ENCODE assay signal across 27 cellular contexts in genomic region chr22:21921729-21922128, GRCh38. TPM values are rescaled to one million over a fixed set of nuclear protein-coding genes. Genes with fewer than 3 reads are reported as not detected.
DNase-seq lines count a peak whose midpoint lies in the region; ATAC-seq, FAIRE-seq and TF ChIP-seq lines count a peak whose summit lies in the region.
"Had no signal": no experiment of that assay in that cellular context is flagged by ENCODE, and none has a peak within 500 bp of the region (broad histone marks: within the 10 kb centered on the region; RNA-seq: fewer than 3 reads in every experiment).

No MANE protein-coding gene starts in this region.

- intact Hi-C loops in mammary epithelial cell (cut with micrococcal nuclease) (no loop called here), breast epithelium (cut with DNase I; ENCODE audit: low total_unique reads) (no loop called here), endothelial cell of umbilical vein (cut with micrococcal nuclease) (no loop called here)

- no peaks in the 10 kb centered on the region for H3K9me3 ChIP-seq in mammary epithelial cell (replicated peaks; ENCODE audit: insufficient read depth, low read length)
- H3K9me3 ChIP-seq in breast epithelium = no peaks in the 10 kb centered on the region
- H3K9me3 ChIP-seq in endothelial cell of umbilical vein (replicated peaks; ENCODE audit: control insufficient read depth, insufficient read depth, low read length) = no peaks in the 10 kb centered on the region
- no peaks in the 10 kb centered on the region for H3K9me3 ChIP-seq in osteoblast (ENCODE audit: low read depth, low read length)
- H3K9me3 ChIP-seq: SK-N-SH, thyroid gland, uterus had no signal

- CTCF ChIA-PET in mammary epithelial cell (lab: Charles Lee; ENCODE audit: low non-redundant PET) = no interaction called here
- CTCF ChIA-PET in endothelial cell of umbilical vein (lab: Charles Lee) = no interaction called here

- no peaks in the 10 kb centered on the region for H3K9me1 ChIP-seq in endothelial cell of umbilical vein (replicated peaks; ENCODE audit: control insufficient read depth, extremely low read depth, insufficient read depth, low read length)

- no peak overlapping the region for H3K4me2 ChIP-seq in mammary epithelial cell (ENCODE audit: insufficient read depth, low read depth, low read length)
- no peak overlapping the region for H3K4me2 ChIP-seq in endothelial cell of umbilical vein (ENCODE audit: insufficient read depth, low read length)
- H3K4me2 ChIP-seq in osteoblast (ENCODE audit: insufficient read depth, low read length) = no peak overlapping the region
- H3K4me2 ChIP-seq: SK-N-SH had no signal

- no peak for DNase-seq in mammary epithelial cell
- no peak for DNase-seq in breast epithelium (ENCODE audit: low spot score in 2 of 2)
- DNase-seq in NCI-H446 treated with DMSO at 0.1 percent for 48 hours (lab: John Stamatoyannopoulos, UW) = peak; percentile 60
- no peak for DNase-seq in endothelial cell of umbilical vein (ENCODE audit: low read depth, low spot score)
- DNase-seq in osteoblast (ENCODE audit: insufficient read length, low spot score, missing footprints) = peak; percentile 53
- DNase-seq in activated CD4-positive, alpha-beta T cell treated with anti-CD3 and anti-CD28 coated beads, Interleukin-2, amount 50 U/mL, for 48 hours = no peak
- DNase-seq in glutamatergic neuron = no peak
- DNase-seq: 8988T; activated CD4-positive, alpha-beta memory T cell treated with anti-CD3 and anti-CD28 coated beads for 36 hours; activated naive CD4-positive, alpha-beta T cell; activated naive CD8-positive, alpha-beta T cell treated with anti-CD3 and anti-CD28 coated beads, Interleukin-2, amount 50 U/mL, for 24 hours; CD4-positive, alpha-beta T cell; dorsolateral prefrontal cortex; KG1; midbrain; naive B cell; NCI-H1417 treated with DMSO at 0.1 percent for 48 hours; NCI-H2029 treated with DMSO at 0.1 percent for 48 hours; stimulated activated CD4-positive, alpha-beta T cell treated with anti-CD3 and anti-CD28 coated beads, Interleukin-4, amount 100 ng/mL, for 24 hours; T-helper 17 cell; thyroid gland; uterus had no signal

- TF ChIP-seq CTCF in mammary epithelial cell (conservative IDR thresholded peaks at IDR 0.05 in 1 of 2, IDR thresholded peaks at IDR 0.05 in 1 of 2; ENCODE audit: extremely low read depth in 1 of 2, insufficient read depth in 1 of 2, low read depth in 1 of 2, low read length in 2 of 2) (no peak), breast epithelium (IDR thresholded peaks at IDR 0.05) (no peak), endothelial cell of umbilical vein (IDR thresholded peaks at IDR 0.05; ENCODE audit: extremely low read depth in 1 of 2, insufficient read depth in 1 of 2, low read depth in 1 of 2, low read length in 2 of 2) (no peak), osteoblast (IDR thresholded peaks at IDR 0.05; ENCODE audit: extremely low read depth, low read depth, low read length) (no peak), glutamatergic neuron (IDR thresholded peaks at IDR 0.05; ENCODE audit: partially characterized antibody, unreplicated experiment) (no peak)

- no peaks in the 10 kb centered on the region for H3K36me3 Mint-ChIP-seq in glutamatergic neuron (ENCODE audit: unreplicated experiment)
- H3K36me3 Mint-ChIP-seq: activated CD4-positive, alpha-beta memory T cell treated with anti-CD3 and anti-CD28 coated beads for 36 hours; naive B cell had no signal

- ATAC-seq in HG03135 (IDR thresholded peaks at IDR 0.05; ENCODE audit: unreplicated experiment) = no peak
- ATAC-seq: activated naive CD8-positive, alpha-beta T cell treated with anti-CD3 and anti-CD28 coated beads, Interleukin-2, amount 50 U/mL, for 24 hours; Right ventricle myocardium inferior; T-helper 17 cell had no signal

- in situ Hi-C loops in mammary epithelial cell (cut with MboI; ENCODE audit: low sequenced_read_pairs in 2 of 2) = no loop called here

- H3K27me3 Mint-ChIP-seq in glutamatergic neuron (ENCODE audit: unreplicated experiment) = peaks cover 2% of the 10 kb centered on the region
- H3K27me3 Mint-ChIP-seq: activated CD4-positive, alpha-beta memory T cell treated with anti-CD3 and anti-CD28 coated beads for 36 hours; activated naive CD8-positive, alpha-beta T cell treated with anti-CD3 and anti-CD28 coated beads, Interleukin-2, amount 50 U/mL, for 24 hours; CD4-positive, alpha-beta T cell; naive B cell; T-helper 17 cell had no signal

- no peak overlapping the region for H3K4me3 ChIP-seq in mammary epithelial cell (replicated peaks in 1 of 3; ENCODE audit: insufficient read depth in 1 of 3, low read depth in 2 of 3, low read length in 3 of 3)
- no peak overlapping the region for H3K4me3 ChIP-seq in breast epithelium
- no peak overlapping the region for H3K4me3 ChIP-seq in endothelial cell of umbilical vein (replicated peaks in 1 of 3; ENCODE audit: insufficient read depth in 1 of 3, low read depth in 1 of 3, low read length in 3 of 3)
- no peak overlapping the region for H3K4me3 ChIP-seq in osteoblast (ENCODE audit: insufficient read depth, low read length)
- H3K4me3 ChIP-seq: dorsolateral prefrontal cortex, thyroid gland, uterus had no signal

- H3K27me3 ChIP-seq in mammary epithelial cell (ENCODE audit: insufficient read depth, low read length) (no peaks in the 10 kb centered on the region), breast epithelium (no peaks in the 10 kb centered on the region), endothelial cell of umbilical vein (ENCODE audit: control insufficient read depth in 2 of 2, insufficient read depth in 2 of 2, low read length in 2 of 2) (no peaks in the 10 kb centered on the region), osteoblast (ENCODE audit: insufficient read depth, low read length) (no peaks in the 10 kb centered on the region)
- H3K27me3 ChIP-seq: dorsolateral prefrontal cortex, thyroid gland, uterus had no signal

- peaks cover 12% of the 10 kb centered on the region for H3K4me1 Mint-ChIP-seq in glutamatergic neuron (ENCODE audit: low read depth, unreplicated experiment)
- H3K4me1 Mint-ChIP-seq: activated naive CD8-positive, alpha-beta T cell treated with anti-CD3 and anti-CD28 coated beads, Interleukin-2, amount 50 U/mL, for 24 hours; T-helper 17 cell had no signal

- H3K9ac ChIP-seq in mammary epithelial cell (ENCODE audit: insufficient read depth, low read length) = no peak overlapping the region
- H3K9ac ChIP-seq in endothelial cell of umbilical vein (replicated peaks; ENCODE audit: extremely low read depth, insufficient read depth, low read length) = no peak overlapping the region
- H3K9ac ChIP-seq: SK-N-SH had no signal

- WGBS in mammary epithelial cell (ENCODE audit: low coverage, missing lambda C conversion rate) = 58% methylated on average over 7 of the region's 8 CpGs

- H3K27ac ChIP-seq in mammary epithelial cell (ENCODE audit: insufficient read depth, low read depth, low read length) (no peak overlapping the region), breast epithelium (peak overlapping the region in 1 of 2 donors; percentile 15), endothelial cell of umbilical vein (ENCODE audit: insufficient read depth, low read depth, low read length) (no peak overlapping the region), osteoblast (ENCODE audit: low read depth, low read length) (no peak overlapping the region)
- H3K27ac ChIP-seq: thyroid gland, uterus had no signal

- POLR2A ChIA-PET in endothelial cell of umbilical vein (lab: Charles Lee) = no interaction called here

- H3K4me3 Mint-ChIP-seq in glutamatergic neuron (ENCODE audit: unreplicated experiment) = no peak overlapping the region
- H3K4me3 Mint-ChIP-seq: activated CD4-positive, alpha-beta memory T cell treated with anti-CD3 and anti-CD28 coated beads for 36 hours; activated naive CD8-positive, alpha-beta T cell treated with anti-CD3 and anti-CD28 coated beads, Interleukin-2, amount 50 U/mL, for 24 hours; CD4-positive, alpha-beta T cell; naive B cell; T-helper 17 cell had no signal

- no peaks in the 10 kb centered on the region for H3K4me1 ChIP-seq in mammary epithelial cell (ENCODE audit: insufficient read depth, low read length)
- H3K4me1 ChIP-seq in breast epithelium = no peaks in the 10 kb centered on the region
- no peaks in the 10 kb centered on the region for H3K4me1 ChIP-seq in endothelial cell of umbilical vein (ENCODE audit: control insufficient read depth, extremely low read depth, insufficient read depth, low read length)
- H3K4me1 ChIP-seq in osteoblast (ENCODE audit: insufficient read depth, low read length) = no peaks in the 10 kb centered on the region

- peaks cover 10% of the 10 kb centered on the region for H3K9me3 Mint-ChIP-seq in glutamatergic neuron (ENCODE audit: unreplicated experiment)
- H3K9me3 Mint-ChIP-seq: activated CD4-positive, alpha-beta memory T cell treated with anti-CD3 and anti-CD28 coated beads for 36 hours; activated naive CD8-positive, alpha-beta T cell treated with anti-CD3 and anti-CD28 coated beads, Interleukin-2, amount 50 U/mL, for 24 hours; CD4-positive, alpha-beta T cell; naive B cell had no signal

- H3K27ac Mint-ChIP-seq in glutamatergic neuron (ENCODE audit: unreplicated experiment) = no peak overlapping the region
- H3K27ac Mint-ChIP-seq: activated CD4-positive, alpha-beta memory T cell treated with anti-CD3 and anti-CD28 coated beads for 36 hours; activated naive CD8-positive, alpha-beta T cell treated with anti-CD3 and anti-CD28 coated beads, Interleukin-2, amount 50 U/mL, for 24 hours; CD4-positive, alpha-beta T cell; T-helper 17 cell had no signal

- FAIRE-seq in endothelial cell of umbilical vein (lab: Jason Lieb, UNC) = no peak
- FAIRE-seq: keratinocyte, TTC549 had no signal

- H2AFZ ChIP-seq in mammary epithelial cell (ENCODE audit: low read depth, low read length) (no peak overlapping the region), endothelial cell of umbilical vein (ENCODE audit: low read depth, low read length) (no peak overlapping the region), osteoblast (ENCODE audit: low read length) (no peak overlapping the region)

- TF ChIP-seq POLR2A in breast epithelium (IDR thresholded peaks at IDR 0.05) = no peak
- no peak for TF ChIP-seq POLR2A in endothelial cell of umbilical vein (IDR thresholded peaks at IDR 0.05; ENCODE audit: low read depth, low read length)

- BruUV-seq in mammary epithelial cell (replicated peaks; lab: Mats Ljungman, UMichigan) (TSS peak; percentile 16), endothelial cell of umbilical vein (replicated peaks; lab: Mats Ljungman, UMichigan) (TSS peak; percentile 8)

- H4K20me1 ChIP-seq in mammary epithelial cell (ENCODE audit: insufficient read depth, low read length) (no peaks in the 10 kb centered on the region), endothelial cell of umbilical vein (replicated peaks; ENCODE audit: control insufficient read depth, extremely low read depth, insufficient read depth, low read length) (peaks cover 3% of the 10 kb centered on the region), osteoblast (ENCODE audit: insufficient read depth, low read length) (peaks cover 4% of the 10 kb centered on the region)

- dilution Hi-C loops in mammary epithelial cell (cut with HindIII; ENCODE audit: low sequenced_read_pairs) (no loop called here), endothelial cell of umbilical vein (cut with MboI; ENCODE audit: extremely low pct_ligation_motif_present, low sequenced_read_pairs) (no loop called here)

- H3K36me3 ChIP-seq in mammary epithelial cell (ENCODE audit: insufficient read depth, low read length) = no peaks in the 10 kb centered on the region
- H3K36me3 ChIP-seq in breast epithelium = no peaks in the 10 kb centered on the region
- peaks cover 12 to 36% of the 10 kb centered on the region in 2 experiments for H3K36me3 ChIP-seq in endothelial cell of umbilical vein (ENCODE audit: control insufficient read depth in 2 of 2, extremely low read depth in 1 of 2, insufficient read depth in 2 of 2, low read length in 2 of 2)
- peaks cover 7% of the 10 kb centered on the region for H3K36me3 ChIP-seq in osteoblast (ENCODE audit: insufficient read depth, low read length)
- H3K36me3 ChIP-seq: uterus had no signal

- no peaks in the 10 kb centered on the region for H3K79me2 ChIP-seq in mammary epithelial cell (ENCODE audit: insufficient read depth, low read length)
- H3K79me2 ChIP-seq in endothelial cell of umbilical vein (ENCODE audit: control insufficient read depth, insufficient read depth, low read length) = no peaks in the 10 kb centered on the region
- H3K79me2 ChIP-seq in osteoblast (ENCODE audit: insufficient read depth, low read length) = no peaks in the 10 kb centered on the region

RNA-seq across cellular contexts. Expression of gene PPM1F, which starts 30.9 kb away (rescaled TPM):
- total RNA-seq in mammary epithelial cell (10 to 100 TPM; 30.8 to 43.6 TPM), breast epithelium (10 to 100 TPM; 24.3 to 45.2 (median 28.1) TPM), endothelial cell of umbilical vein (171 and 178 TPM in 2 replicates), osteoblast (22.8 and 24.5 TPM in 2 replicates), glutamatergic neuron (ENCODE audit: unreplicated experiment) (40.1 TPM)
- polyA plus RNA-seq in mammary epithelial cell (18.3 TPM), endothelial cell of umbilical vein (107 and 110 TPM in 2 replicates)
- polyA minus RNA-seq in mammary epithelial cell (45.2 TPM), endothelial cell of umbilical vein (76.9 and 83.9 TPM in 2 replicates)
- polyA plus RNA-seq in endothelial cell of umbilical vein (2011; cell fraction: cytosol; rRNA removed) = 74.3 and 89.5 TPM in 2 replicates
- 164 and 168 TPM in 2 replicates for polyA plus RNA-seq in endothelial cell of umbilical vein (2011; cell fraction: nucleus; rRNA removed)
- 64.8 and 74.8 TPM in 2 replicates for polyA plus RNA-seq in endothelial cell of umbilical vein (2012)
- polyA minus RNA-seq in endothelial cell of umbilical vein (2011; cell fraction: cytosol; rRNA and poly(A)+ RNA removed) = 6.8 TPM
- 36.8 and 45.7 TPM in 2 replicates for polyA minus RNA-seq in endothelial cell of umbilical vein (2011; cell fraction: nucleus; rRNA and poly(A)+ RNA removed)

RNA-seq across cellular contexts. Expression of gene MAPK1, which starts 54.3 kb away (rescaled TPM):
- total RNA-seq in mammary epithelial cell = 100 to 1,000 TPM; 106 to 147 TPM
- 69.1 TPM for polyA plus RNA-seq in mammary epithelial cell
- polyA minus RNA-seq in mammary epithelial cell = 86.6 TPM
- total RNA-seq in breast epithelium = 10 to 100 TPM; 43.3 to 49.9 (median 44.0) TPM
- 155 and 163 TPM in 2 replicates for total RNA-seq in endothelial cell of umbilical vein
- polyA plus RNA-seq in endothelial cell of umbilical vein = 48.3 and 50.9 TPM in 2 replicates
- polyA plus RNA-seq in endothelial cell of umbilical vein (2011; cell fraction: cytosol; rRNA removed) = 47.8 and 50.9 TPM in 2 replicates
- 46.5 and 57.4 TPM in 2 replicates for polyA plus RNA-seq in endothelial cell of umbilical vein (2011; cell fraction: nucleus; rRNA removed)
- polyA plus RNA-seq in endothelial cell of umbilical vein (2012) = 77.1 and 112 TPM in 2 replicates
- 130 and 145 TPM in 2 replicates for polyA minus RNA-seq in endothelial cell of umbilical vein
- polyA minus RNA-seq in endothelial cell of umbilical vein (2011; cell fraction: cytosol; rRNA and poly(A)+ RNA removed) = 16.5 TPM
- polyA minus RNA-seq in endothelial cell of umbilical vein (2011; cell fraction: nucleus; rRNA and poly(A)+ RNA removed) = 32.5 and 42.0 TPM in 2 replicates
- total RNA-seq in osteoblast = 46.3 and 61.6 TPM in 2 replicates
- total RNA-seq in glutamatergic neuron (ENCODE audit: unreplicated experiment) = 148 TPM

Comparison
In these comparisons a context has a peak if more than half of its experiments do, and no peak if none do; other contexts are left out.
1. DNase-seq: peak in NCI-H446 treated with DMSO at 0.1 percent for 48 hours (single experiment) and osteoblast (single experiment); none in mammary epithelial cell (single experiment), breast epithelium (0 of 2), endothelial cell of umbilical vein (single experiment), activated CD4-positive, alpha-beta T cell treated with anti-CD3 and anti-CD28 coated beads, Interleukin-2, amount 50 U/mL, for 48 hours (0 of 2) and glutamatergic neuron (single experiment).